ENCODE assay signal across 21 cellular contexts in genomic region chr11:76361773-76362172, GRCh38.
"Had no signal": no experiment of that assay in that cellular context is flagged by ENCODE, and none has a peak within 500 bp of the region (broad histone marks: within the 10 kb centered on the region; RNA-seq: fewer than 3 reads in every experiment).

No MANE protein-coding gene starts in this region.

- H3K4me3 Mint-ChIP-seq: activated CD4-positive, alpha-beta memory T cell treated with anti-CD3 and anti-CD28 coated beads for 36 hours; activated T-helper 1 cell treated with anti-CD3 and anti-CD28 coated beads, Interleukin-12 subunit alpha, Interleukin-12 subunit beta, Interleukin-2, Interleukin-4 antibody, amounts not matched to agents 30 ng/mL and 10 ng/mL and 1 ng/mL, durations not matched to agents 14 hours and 24 hours and 36 hours; effector memory CD8-positive, alpha-beta T cell; mesothelial cell of epicardium; nephron progenitor cell; stimulated activated memory B cell treated with anti-CD40 and anti-IgM and Interleukin-4, amounts not matched to agents 10 μg/mL and 1 μg/mL and 100 μg/mL, for 72 hours had no signal

- H3K27me3 ChIP-seq: esophagus squamous epithelium, sigmoid colon, transverse colon, vagina had no signal

- H3K4me3 ChIP-seq: esophagus squamous epithelium, lung, sigmoid colon, transverse colon, vagina had no signal

- H3K9me3 Mint-ChIP-seq: activated CD4-positive, alpha-beta memory T cell treated with anti-CD3 and anti-CD28 coated beads for 36 hours; activated T-helper 1 cell treated with anti-CD3 and anti-CD28 coated beads, Interleukin-12 subunit alpha, Interleukin-12 subunit beta, Interleukin-2, Interleukin-4 antibody, amounts not matched to agents 30 ng/mL and 10 ng/mL and 1 ng/mL, durations not matched to agents 14 hours and 24 hours and 36 hours; effector memory CD8-positive, alpha-beta T cell; mesothelial cell of epicardium; nephron progenitor cell; stimulated activated memory B cell treated with anti-CD40 and anti-IgM and Interleukin-4, amounts not matched to agents 10 μg/mL and 1 μg/mL and 100 μg/mL, for 72 hours had no signal

- H3K9me3 ChIP-seq: esophagus squamous epithelium, sigmoid colon, transverse colon, vagina had no signal

- H3K27ac ChIP-seq: esophagus squamous epithelium, sigmoid colon, transverse colon, vagina, VCaP had no signal

- DNase-seq: activated CD4-positive, alpha-beta memory T cell treated with anti-CD3 and anti-CD28 coated beads for 36 hours; effector memory CD8-positive, alpha-beta T cell; esophagus squamous epithelium; hippocampal formation; islet precursor cell; left colon; nephron progenitor cell; nucleus accumbens; posterior cingulate gyrus; sigmoid colon; stimulated activated CD4-positive, alpha-beta T cell treated with anti-CD3 and anti-CD28 coated beads, Interleukin-4, amount 100 ng/mL, for 24 hours; substantia nigra; T-helper 1 cell; T-helper 9 cell; transverse colon had no signal

- H3K27me3 Mint-ChIP-seq: activated CD4-positive, alpha-beta memory T cell treated with anti-CD3 and anti-CD28 coated beads for 36 hours; effector memory CD8-positive, alpha-beta T cell; stimulated activated memory B cell treated with anti-CD40 and anti-IgM and Interleukin-4, amounts not matched to agents 10 μg/mL and 1 μg/mL and 100 μg/mL, for 72 hours had no signal

- ATAC-seq: effector memory CD8-positive, alpha-beta T cell; left colon; stimulated activated memory B cell treated with anti-CD40 and anti-IgM and Interleukin-4, amounts not matched to agents 10 μg/mL and 1 μg/mL and 100 μg/mL, for 72 hours had no signal

- H3K27ac Mint-ChIP-seq: activated CD4-positive, alpha-beta memory T cell treated with anti-CD3 and anti-CD28 coated beads for 36 hours; activated T-helper 1 cell treated with anti-CD3 and anti-CD28 coated beads, Interleukin-12 subunit alpha, Interleukin-12 subunit beta, Interleukin-2, Interleukin-4 antibody, amounts not matched to agents 30 ng/mL and 10 ng/mL and 1 ng/mL, durations not matched to agents 14 hours and 24 hours and 36 hours; mesothelial cell of epicardium; stimulated activated memory B cell treated with anti-CD40 and anti-IgM and Interleukin-4, amounts not matched to agents 10 μg/mL and 1 μg/mL and 100 μg/mL, for 72 hours had no signal
